Comparison of ENCODE assay signal across 8 cellular contexts in genomic region chr9:66269783-66270182, GRCh38.
DNase-seq lines count a peak whose midpoint lies in the region; ATAC-seq and TF ChIP-seq lines count a peak whose summit lies in the region.
"Not testable (repeated sequence)": the region's sequence is repeated elsewhere in the genome, so short reads cannot be mapped to it uniquely, and the experiment has no call there.

No MANE protein-coding gene starts in this region.

- peak; percentile 38 for TF ChIP-seq POLR2A in GM18505 (IDR thresholded peaks at IDR 0.05; ENCODE audit: borderline replicate concordance, extremely low read depth, insufficient read depth, insufficient read length)

- intact Hi-C loops in naive thymus-derived CD4-positive, alpha-beta T cell (cut with micrococcal nuclease), result not testable (repeated sequence)

- not testable (repeated sequence) for H3K9me3 ChIP-seq in SJSA1 (replicated peaks); naive thymus-derived CD4-positive, alpha-beta T cell (ENCODE audit: control insufficient read depth in 2 of 3, low read length in 3 of 3); thoracic aorta

- not testable (repeated sequence) for H3K4me1 Mint-ChIP-seq in glutamatergic neuron (ENCODE audit: low read depth, unreplicated experiment); naive thymus-derived CD4-positive, alpha-beta T cell

- not testable (repeated sequence) for TF ChIP-seq CTCF in astrocyte of the spinal cord (IDR thresholded peaks at IDR 0.05; ENCODE audit: low read depth, low read length); glutamatergic neuron (IDR thresholded peaks at IDR 0.05; ENCODE audit: partially characterized antibody, unreplicated experiment); thoracic aorta (IDR thresholded peaks at IDR 0.05)

- DNase-seq in SJSA1 (ENCODE audit: low read depth in 1 of 2, low spot score in 2 of 2) (peak in 1 of 2 experiments; percentile 59), glutamatergic neuron (peak; percentile 74)
- peak; percentile 40 to 60 (median 51) for DNase-seq in activated CD8-positive, alpha-beta memory T cell treated with anti-CD3 and anti-CD28 coated beads for 48 hours (ENCODE audit: low read depth in 2 of 3, low spot score in 2 of 3)
- not testable (repeated sequence) for DNase-seq in astrocyte of the spinal cord (ENCODE audit: low read depth, low spot score); thoracic aorta (ENCODE audit: low spot score)
- DNase-seq in naive thymus-derived CD4-positive, alpha-beta T cell, result peak; percentile 43 to 81 (median 73)
- DNase-seq in stimulated activated CD4-positive, alpha-beta T cell treated with anti-CD3 and anti-CD28 coated beads, Interleukin-1b, Interleukin-23, amount 100 ng/mL, for 48 hours, result peak; percentile 77

- peak overlapping the region; percentile 40 for H3K4me3 ChIP-seq in SJSA1
- peak overlapping the region; percentile 46 for H3K4me3 ChIP-seq in astrocyte of the spinal cord (ENCODE audit: low read depth, low read length)
- peak overlapping the region; percentile 57 for H3K4me3 ChIP-seq in naive thymus-derived CD4-positive, alpha-beta T cell (ENCODE audit: low read length)
- peak overlapping the region; percentile 85 for H3K4me3 ChIP-seq in thoracic aorta

- H3K4me1 ChIP-seq in SJSA1 (replicated peaks); naive thymus-derived CD4-positive, alpha-beta T cell (ENCODE audit: control insufficient read depth in 2 of 2, insufficient read depth in 2 of 2, low read length in 2 of 2); thoracic aorta (ENCODE audit: control insufficient read depth in 1 of 2, low read depth in 2 of 2): not testable (repeated sequence)

- not testable (repeated sequence) for H3K27me3 Mint-ChIP-seq in glutamatergic neuron (ENCODE audit: unreplicated experiment); naive thymus-derived CD4-positive, alpha-beta T cell

- not testable (repeated sequence) for H3K27ac ChIP-seq in SJSA1; naive thymus-derived CD4-positive, alpha-beta T cell (ENCODE audit: low read depth, low read length)
- peak overlapping the region; percentile 66 to 77 for H3K27ac ChIP-seq in thoracic aorta

- peak overlapping the region; percentile 96 for H3K4me3 Mint-ChIP-seq in glutamatergic neuron (ENCODE audit: unreplicated experiment)
- H3K4me3 Mint-ChIP-seq in naive thymus-derived CD4-positive, alpha-beta T cell, result peak overlapping the region; percentile 94 to 100 (median 96)

- POLR2A ChIA-PET in naive thymus-derived CD4-positive, alpha-beta T cell (lab: Charles Lee), result not testable (repeated sequence)

- not testable (repeated sequence) for H3K27me3 ChIP-seq in SJSA1 (replicated peaks); naive thymus-derived CD4-positive, alpha-beta T cell (ENCODE audit: control insufficient read depth in 2 of 2, insufficient read depth in 2 of 2, low read length in 2 of 2); thoracic aorta (replicated peaks; ENCODE audit: insufficient read depth)

- in situ Hi-C loops in astrocyte of the spinal cord (cut with HindIII; ENCODE audit: low sequenced_read_pairs), result not testable (repeated sequence)

- H3K27ac Mint-ChIP-seq in glutamatergic neuron (ENCODE audit: unreplicated experiment), result peak overlapping the region; percentile 98
- H3K27ac Mint-ChIP-seq in naive thymus-derived CD4-positive, alpha-beta T cell, result peak overlapping the region in 7 of 9 donors; percentile 89 to 98 (median 94)

- not testable (repeated sequence) for H3K36me3 Mint-ChIP-seq in glutamatergic neuron (ENCODE audit: unreplicated experiment); naive thymus-derived CD4-positive, alpha-beta T cell

- CTCF ChIA-PET in naive thymus-derived CD4-positive, alpha-beta T cell (lab: Charles Lee), result not testable (repeated sequence)

- H3K36me3 ChIP-seq in SJSA1; naive thymus-derived CD4-positive, alpha-beta T cell (ENCODE audit: control insufficient read depth in 2 of 3, insufficient read depth in 3 of 3, low read length in 3 of 3); thoracic aorta: not testable (repeated sequence)

- not testable (repeated sequence) for H3K9me3 Mint-ChIP-seq in glutamatergic neuron (ENCODE audit: unreplicated experiment); naive thymus-derived CD4-positive, alpha-beta T cell

- peak; percentile 68 for ATAC-seq in GM18505 (IDR thresholded peaks at IDR 0.05; ENCODE audit: unreplicated experiment)
- peak; percentile 40 for ATAC-seq in naive thymus-derived CD4-positive, alpha-beta T cell
- not testable (repeated sequence) for ATAC-seq in thoracic aorta (ENCODE audit: insufficient number of reproducible peaks, low FRiP score, low read depth)
